In the genomic region with DNA sequence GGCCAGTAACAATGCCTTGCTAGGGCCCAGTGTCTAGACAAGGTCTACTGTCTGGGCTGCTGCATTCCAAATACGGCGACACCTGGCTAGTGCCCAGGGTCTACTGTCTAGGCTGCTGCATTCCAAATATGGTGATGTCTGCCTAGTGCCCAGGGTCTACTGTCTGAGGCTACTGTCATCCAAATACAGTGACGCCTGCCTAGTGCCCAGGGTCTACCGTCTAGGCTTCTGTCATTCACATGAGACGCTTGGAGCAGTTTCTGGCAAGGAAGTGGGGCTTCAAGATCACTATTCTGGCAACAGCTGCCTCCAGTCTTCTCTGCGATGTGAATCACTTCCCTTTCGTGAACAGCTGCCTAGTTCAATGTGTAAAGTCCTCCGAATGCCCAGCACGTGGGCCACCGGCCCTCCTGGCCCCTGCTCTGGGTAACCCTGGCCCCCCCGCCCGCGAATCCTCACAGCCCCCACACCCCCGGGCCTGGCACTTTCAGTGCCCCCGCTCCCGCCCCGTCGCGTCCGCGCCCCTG, we compare ENCODE assay signal across 8 cellular contexts. TPM values are rescaled to one million over a fixed set of nuclear protein-coding genes. Genes with fewer than 3 reads are reported as not detected.
DNase-seq lines count a peak whose midpoint lies in the region; ATAC-seq and TF ChIP-seq lines count a peak whose summit lies in the region.

No MANE protein-coding gene starts in this region.

- no peaks in the 10 kb centered on the region for H3K27me3 ChIP-seq in BE2C
- no peaks in the 10 kb centered on the region for H3K27me3 ChIP-seq in PC-9 (ENCODE audit: insufficient read depth, low read depth)
- H3K27me3 ChIP-seq in lower lobe of right lung (ENCODE audit: low read depth), result no peaks in the 10 kb centered on the region
- H3K27me3 ChIP-seq in tibial nerve, result no peaks in the 10 kb centered on the region

- peak overlapping the region; percentile 97 for H3K4me2 ChIP-seq in PC-9

- H3K36me3 ChIP-seq in BE2C (no peaks in the 10 kb centered on the region), PC-9 (ENCODE audit: low read depth) (no peaks in the 10 kb centered on the region), lower lobe of right lung (peaks cover 5% of the 10 kb centered on the region), tibial nerve (peaks cover 0 to 16% (median 0%) of the 10 kb centered on the region in 3 donors)

- H3K9me3 ChIP-seq in BE2C (no peaks in the 10 kb centered on the region), PC-9 (ENCODE audit: insufficient read depth, low read depth) (no peaks in the 10 kb centered on the region), lower lobe of right lung (no peaks in the 10 kb centered on the region), tibial nerve (no peaks in the 10 kb centered on the region)

- peak overlapping the region; percentile 58 for H3K4me3 ChIP-seq in BE2C (ENCODE audit: low read depth, low read length)
- peak overlapping the region; percentile 69 for H3K4me3 ChIP-seq in PC-9
- peak overlapping the region; percentile 81 for H3K4me3 ChIP-seq in lower lobe of right lung
- H3K4me3 ChIP-seq in tibial nerve, result peak overlapping the region; percentile 69 to 99 (median 94)

- H2AFZ ChIP-seq in PC-9, result peak overlapping the region; percentile 86

- no peaks in the 10 kb centered on the region for H4K20me1 ChIP-seq in PC-9 (ENCODE audit: insufficient read depth)

- DNase-seq in BE2C, result no peak
- DNase-seq in PC-9, result peak in 1 of 2 experiments; percentile 28
- peak; percentile 31 for DNase-seq in dedifferentiated amniotic fluid mesenchymal stem cell (ENCODE audit: extremely low spot score)
- no peak for DNase-seq in lower lobe of right lung
- DNase-seq in tibial nerve (ENCODE audit: low spot score in 2 of 2), result peak in 1 of 2 donors; percentile 23
- no peak for DNase-seq in GF-D8 (lab: John Stamatoyannopoulos, UW)

- POLR2A ChIA-PET in PC-9 (lab: Charles Lee; ENCODE audit: unreplicated experiment), result interaction anchor here (0.6 to 0.7 kb wide), 2 partner anchors 17 to 427 kb away, joined by 3 to 5 read pairs; no protein-coding TSS in a partner anchor

- intact Hi-C loops in PC-9 (cut with micrococcal nuclease; ENCODE audit: unreplicated experiment) (loop anchor here (5.0 kb wide), 1 partner anchor 109 kb away; no protein-coding TSS in a partner anchor), lower lobe of right lung (cut with DNase I) (no loop called here)

- H3K4me1 ChIP-seq in BE2C, result no peaks in the 10 kb centered on the region; the same call in 1 of the 2 replicates
- peaks cover 13% of the 10 kb centered on the region for H3K4me1 ChIP-seq in PC-9 (replicated peaks; ENCODE audit: insufficient read depth)
- peaks cover 20% of the 10 kb centered on the region for H3K4me1 ChIP-seq in lower lobe of right lung
- peaks cover 0 to 31% (median 19%) of the 10 kb centered on the region in 4 donors for H3K4me1 ChIP-seq in tibial nerve

- no peaks in the 10 kb centered on the region for H3K9me2 ChIP-seq in PC-9 (ENCODE audit: insufficient read depth)

- TF ChIP-seq POLR2A in tibial nerve (IDR thresholded peaks at IDR 0.05), result no peak

- CTCF ChIA-PET in PC-9 (lab: Charles Lee), result no interaction called here

- TF ChIP-seq CTCF in BE2C (IDR thresholded peaks at IDR 0.05; ENCODE audit: low read depth, low read length) (no peak), PC-9 (conservative IDR thresholded peaks at IDR 0.05) (no peak), lower lobe of right lung (IDR thresholded peaks at IDR 0.05) (no peak), tibial nerve (IDR thresholded peaks at IDR 0.05) (no peak)

- WGBS in tibial nerve, 2 donors, result 2 to 3% methylated on average over 19 to 21 of the region's 21 CpGs

- H3F3A ChIP-seq in PC-9 (ENCODE audit: insufficient read depth, low read depth), result no peaks in the 10 kb centered on the region; the same call in 1 of the 2 replicates

- no peak for TF ChIP-seq EP300 in tibial nerve (IDR thresholded peaks at IDR 0.05)

- ATAC-seq in GM18861 (IDR thresholded peaks at IDR 0.05; ENCODE audit: unreplicated experiment) (peak; percentile 38), HG03064 (IDR thresholded peaks at IDR 0.05; ENCODE audit: low read depth, unreplicated experiment) (peak; percentile 39), lower lobe of right lung (peak; percentile 79 to 80)

- H3K79me2 ChIP-seq in PC-9 (ENCODE audit: low read depth), result no peaks in the 10 kb centered on the region

- no TSS peak for BruUV-seq in PC-9 (replicated peaks; lab: Mats Ljungman, UMichigan)

- H3K27ac ChIP-seq in PC-9 (no peak overlapping the region), lower lobe of right lung (peak overlapping the region; percentile 86), tibial nerve (peak overlapping the region; percentile 34 to 88 (median 84))

RNA-seq across cellular contexts. Expression of a gene that starts 12.7 kb away (rescaled TPM):
- polyA plus RNA-seq in BE2C (2012; ENCODE audit: insufficient read depth, insufficient read length, low read depth), result 3.6 TPM
- total RNA-seq in PC-9 (2021) (21.0 and 26.1 TPM in 2 replicates), lower lobe of right lung (30.4 TPM), tibial nerve (10 to 100 TPM; 17.3 to 36.0 (median 24.5) TPM)

RNA-seq across cellular contexts. Expression of a gene that starts 12.8 kb away (rescaled TPM):
- polyA plus RNA-seq in BE2C (2012; ENCODE audit: insufficient read depth, insufficient read length, low read depth), result 14.8 TPM
- 17.4 and 17.9 TPM in 2 replicates for total RNA-seq in PC-9 (2021)
- 23.9 TPM for total RNA-seq in lower lobe of right lung
- 10 to 100 TPM; 24.5 to 71.4 (median 52.9) TPM for total RNA-seq in tibial nerve
